ENCODE assay signal across 19 cellular contexts in the genomic region with DNA sequence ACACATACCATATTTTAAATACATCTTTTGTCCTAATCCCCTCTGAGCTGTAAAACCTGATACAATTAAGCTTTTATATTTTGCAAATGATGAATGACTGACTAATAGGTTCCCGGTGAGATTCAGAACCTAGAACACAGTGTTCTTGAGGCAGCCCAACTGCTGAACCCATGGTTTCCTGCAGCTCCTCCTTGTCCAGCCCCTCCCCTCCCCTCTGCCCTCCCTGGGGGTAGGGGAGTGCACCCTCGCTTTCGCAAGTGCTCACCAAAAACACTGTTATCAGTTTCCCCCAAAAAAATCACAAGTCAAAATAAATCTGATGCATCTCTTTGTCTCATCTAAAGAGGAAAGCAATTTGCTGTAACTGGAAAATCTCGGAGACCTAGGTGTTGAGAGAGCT.
DNase-seq lines count a peak whose midpoint lies in the region; ATAC-seq and TF ChIP-seq lines count a peak whose summit lies in the region.
"Had no signal": no experiment of that assay in that cellular context is flagged by ENCODE, and none has a peak within 500 bp of the region (broad histone marks: within the 10 kb centered on the region; RNA-seq: fewer than 3 reads in every experiment).

No MANE protein-coding gene starts in this region.

- no peak overlapping the region for H3K23ac ChIP-seq in mesenchymal stem cell (ENCODE audit: low read length in 2 of 2)

- WGBS in mammary epithelial cell (ENCODE audit: low coverage, missing lambda C conversion rate) = 72% methylated on average over 4 of the region's 4 CpGs
- 95% methylated on average over 4 of the region's 4 CpGs for WGBS in mesenchymal stem cell
- WGBS in stomach, 5 donors = 76 to 87% (median 82%) methylated on average over 4 of the region's 4 CpGs

- no TSS peak for BruUV-seq in mammary epithelial cell (replicated peaks; lab: Mats Ljungman, UMichigan)

- H2BK5ac ChIP-seq in mesenchymal stem cell (ENCODE audit: low read depth, low read length, poor library complexity, severe bottlenecking) = no peak overlapping the region

- H3K36me3 ChIP-seq in mammary epithelial cell (ENCODE audit: insufficient read depth, low read length) (no peaks in the 10 kb centered on the region), breast epithelium (no peaks in the 10 kb centered on the region), mesenchymal stem cell (ENCODE audit: control insufficient read depth in 1 of 2, insufficient read depth in 2 of 2, low read depth in 1 of 2, low read length in 2 of 2) (peaks cover 0 to 3% of the 10 kb centered on the region in 2 experiments), gastrocnemius medialis (peaks cover 0 to 7% of the 10 kb centered on the region in 2 donors), stomach (peaks cover 0 to 5% (median 0%) of the 10 kb centered on the region in 4 donors)
- no peaks in the 10 kb centered on the region for H3K36me3 ChIP-seq in effector memory CD4-positive, alpha-beta T cell (ENCODE audit: control insufficient read depth, insufficient read depth, low read length)

- no peak overlapping the region for H2AK5ac ChIP-seq in mesenchymal stem cell (ENCODE audit: low read length, severe bottlenecking)

- CTCF ChIA-PET in mammary epithelial cell (lab: Charles Lee; ENCODE audit: low non-redundant PET) = no interaction called here

- H3K4me2 ChIP-seq in mammary epithelial cell (ENCODE audit: insufficient read depth, low read depth, low read length) (no peak overlapping the region), mesenchymal stem cell (ENCODE audit: low read length, poor library complexity, severe bottlenecking) (no peak overlapping the region)
- H3K4me2 ChIP-seq: A549 had no signal

- H3K79me1 ChIP-seq in mesenchymal stem cell (replicated peaks; ENCODE audit: low read length, poor library complexity, severe bottlenecking) = no peaks in the 10 kb centered on the region

- dilution Hi-C loops in mammary epithelial cell (cut with HindIII; ENCODE audit: low sequenced_read_pairs) = loop anchor here (5.0 kb wide), 1 partner anchor 63 kb away; no protein-coding TSS in a partner anchor

- H2BK12ac ChIP-seq in mesenchymal stem cell (ENCODE audit: low read length in 2 of 2) = no peak overlapping the region

- no peak overlapping the region for H3K9ac ChIP-seq in mammary epithelial cell (ENCODE audit: insufficient read depth, low read length)
- H3K9ac ChIP-seq in mesenchymal stem cell (ENCODE audit: low read length) = peak overlapping the region; percentile 5

- no peak overlapping the region for H2BK15ac ChIP-seq in mesenchymal stem cell (ENCODE audit: low read depth, poor library complexity, severe bottlenecking)

- H4K8ac ChIP-seq in mesenchymal stem cell (ENCODE audit: low read length) = no peak overlapping the region

- no peak overlapping the region for H3K14ac ChIP-seq in mesenchymal stem cell (ENCODE audit: low read length in 2 of 2)

- no peak for TF ChIP-seq POLR2A in breast epithelium (IDR thresholded peaks at IDR 0.05)
- no peak for TF ChIP-seq POLR2A in gastrocnemius medialis (IDR thresholded peaks at IDR 0.05)
- no peak for TF ChIP-seq POLR2A in stomach (IDR thresholded peaks at IDR 0.05)

- H3K27ac ChIP-seq in mammary epithelial cell (ENCODE audit: insufficient read depth, low read depth, low read length) = no peak overlapping the region
- H3K27ac ChIP-seq in breast epithelium = no peak overlapping the region
- no peak overlapping the region for H3K27ac ChIP-seq in mesenchymal stem cell (ENCODE audit: low read length, poor library complexity, severe bottlenecking)
- peak overlapping the region in 1 of 4 donors; percentile 19 for H3K27ac ChIP-seq in gastrocnemius medialis
- no peak overlapping the region for H3K27ac ChIP-seq in effector memory CD4-positive, alpha-beta T cell (ENCODE audit: insufficient read depth, low read length, poor library complexity, severe bottlenecking)
- H3K27ac ChIP-seq in stomach = no peak overlapping the region
- H3K27ac ChIP-seq: 22Rv1, A549, C4-2B had no signal

- peak; percentile 44 to 71 for ATAC-seq in gastrocnemius medialis
- ATAC-seq: A549, GM12878, HCT116 had no signal

- H3K4ac ChIP-seq in mesenchymal stem cell (ENCODE audit: low read depth in 1 of 2, low read length in 2 of 2) = no peak overlapping the region

- H3K4me1 ChIP-seq in mammary epithelial cell (ENCODE audit: insufficient read depth, low read length) (peaks cover 10% of the 10 kb centered on the region), breast epithelium (no peaks in the 10 kb centered on the region), mesenchymal stem cell (ENCODE audit: control insufficient read depth, insufficient read depth, low read depth, low read length) (peaks cover 2% of the 10 kb centered on the region), gastrocnemius medialis (no peaks in the 10 kb centered on the region), stomach (peaks cover 0 to 24% (median 4%) of the 10 kb centered on the region in 4 donors)
- H3K4me1 ChIP-seq in effector memory CD4-positive, alpha-beta T cell (ENCODE audit: control insufficient read depth, insufficient read depth, low read length, poor library complexity, severe bottlenecking) = no peaks in the 10 kb centered on the region
- H3K4me1 ChIP-seq: A549 had no signal

- H3K9me3 ChIP-seq in mammary epithelial cell (replicated peaks; ENCODE audit: insufficient read depth, low read length) (no peaks in the 10 kb centered on the region), breast epithelium (no peaks in the 10 kb centered on the region), mesenchymal stem cell (ENCODE audit: control insufficient read depth, low read length) (no peaks in the 10 kb centered on the region), gastrocnemius medialis (no peaks in the 10 kb centered on the region), stomach (no peaks in the 10 kb centered on the region)
- no peaks in the 10 kb centered on the region for H3K9me3 ChIP-seq in effector memory CD4-positive, alpha-beta T cell (ENCODE audit: control insufficient read depth, low read length)
- H3K9me3 ChIP-seq: A549 had no signal

- intact Hi-C loops in mammary epithelial cell (cut with micrococcal nuclease) (loop anchor here (5.0 kb wide), 1 partner anchor 53 kb away; no protein-coding TSS in a partner anchor), breast epithelium (cut with DNase I; ENCODE audit: low total_unique reads) (no loop called here), gastrocnemius medialis (cut with DNase I; ENCODE audit: low total_unique reads) (no loop called here), stomach (cut with DNase I; ENCODE audit: low total_unique reads) (no loop called here)

- H4K20me1 ChIP-seq in mammary epithelial cell (ENCODE audit: insufficient read depth, low read length) = no peaks in the 10 kb centered on the region

- no peak for TF ChIP-seq EP300 in stomach (IDR thresholded peaks at IDR 0.05)

- H3K79me2 ChIP-seq in mammary epithelial cell (ENCODE audit: insufficient read depth, low read length) = no peaks in the 10 kb centered on the region

- H3K18ac ChIP-seq in mesenchymal stem cell (ENCODE audit: low read depth in 1 of 2, low read length in 2 of 2) = no peak overlapping the region

- H4K91ac ChIP-seq in mesenchymal stem cell (ENCODE audit: low read length) = no peak overlapping the region

- no peak for TF ChIP-seq CTCF in mammary epithelial cell (conservative IDR thresholded peaks at IDR 0.05 in 1 of 2, IDR thresholded peaks at IDR 0.05 in 1 of 2; ENCODE audit: extremely low read depth in 1 of 2, insufficient read depth in 1 of 2, low read depth in 1 of 2, low read length in 2 of 2)
- TF ChIP-seq CTCF in breast epithelium (IDR thresholded peaks at IDR 0.05) = no peak
- no peak for TF ChIP-seq CTCF in gastrocnemius medialis (IDR thresholded peaks at IDR 0.05 in 4 of 5, conservative IDR thresholded peaks at IDR 0.05 in 1 of 5)
- TF ChIP-seq CTCF in stomach (IDR thresholded peaks at IDR 0.05) = no peak

- H2BK120ac ChIP-seq in mesenchymal stem cell (ENCODE audit: low read depth, low read length) = no peak overlapping the region

- H2AFZ ChIP-seq in mammary epithelial cell (ENCODE audit: low read depth, low read length) (peak overlapping the region; percentile 11), mesenchymal stem cell (ENCODE audit: low read depth, low read length) (no peak overlapping the region)

- H3K27me3 ChIP-seq in mammary epithelial cell (ENCODE audit: insufficient read depth, low read length) = no peaks in the 10 kb centered on the region
- no peaks in the 10 kb centered on the region for H3K27me3 ChIP-seq in breast epithelium
- no peaks in the 10 kb centered on the region for H3K27me3 ChIP-seq in mesenchymal stem cell (ENCODE audit: control insufficient read depth in 1 of 2, insufficient read depth in 1 of 2, low read length in 2 of 2)
- no peaks in the 10 kb centered on the region for H3K27me3 ChIP-seq in gastrocnemius medialis
- no peaks in the 10 kb centered on the region for H3K27me3 ChIP-seq in effector memory CD4-positive, alpha-beta T cell (replicated peaks; ENCODE audit: control insufficient read depth, insufficient read depth, low read length, poor library complexity, severe bottlenecking)
- H3K27me3 ChIP-seq in stomach = no peaks in the 10 kb centered on the region

- H3K4me3 ChIP-seq in mammary epithelial cell (replicated peaks in 1 of 3; ENCODE audit: insufficient read depth in 1 of 3, low read depth in 2 of 3, low read length in 3 of 3) (no peak overlapping the region), breast epithelium (no peak overlapping the region), mesenchymal stem cell (ENCODE audit: insufficient read depth in 1 of 2, low read depth in 1 of 2, low read length in 2 of 2) (no peak overlapping the region), gastrocnemius medialis (no peak overlapping the region), stomach (no peak overlapping the region)
- H3K4me3 ChIP-seq in effector memory CD4-positive, alpha-beta T cell (ENCODE audit: insufficient read depth, low read depth, low read length, poor library complexity, severe bottlenecking) = no peak overlapping the region
- H3K4me3 ChIP-seq: A549, GM12878 had no signal

- in situ Hi-C loops in mammary epithelial cell (cut with MboI; ENCODE audit: low sequenced_read_pairs in 2 of 2) = no loop called here
- in situ Hi-C loops in gastrocnemius medialis (cut with MboI; ENCODE audit: low sequenced_read_pairs in 4 of 4) = no loop called here

- DNase-seq in mammary epithelial cell (peak; percentile 39), breast epithelium (ENCODE audit: low spot score in 2 of 2) (no peak), mesenchymal stem cell (no peak), gastrocnemius medialis (peak; percentile 22 to 46), stomach (no peak)
- DNase-seq in stimulated activated naive CD4-positive, alpha-beta T cell treated with Interleukin-2 at 50 U/mL for 16 hours (lab: John Stamatoyannopoulos, UW) = no peak
- DNase-seq in effector memory CD4-positive, alpha-beta T cell = no peak
- DNase-seq: AML-193; CD4-positive, alpha-beta T cell; DMS79 treated with DMSO at 0.1 percent for 48 hours; GF-D8; GOT3; H7; IMR-90 had no signal

Comparison
In these comparisons a context has a peak if more than half of its experiments do, and no peak if none do; other contexts are left out.
1. DNase-seq: peak in mammary epithelial cell (single experiment) and gastrocnemius medialis (2 of 2); none in breast epithelium (0 of 2), mesenchymal stem cell (single experiment), stimulated activated naive CD4-positive, alpha-beta T cell treated with Interleukin-2 at 50 U/mL for 16 hours (single experiment), effector memory CD4-positive, alpha-beta T cell (0 of 3) and stomach (single experiment).